In the genomic region with DNA sequence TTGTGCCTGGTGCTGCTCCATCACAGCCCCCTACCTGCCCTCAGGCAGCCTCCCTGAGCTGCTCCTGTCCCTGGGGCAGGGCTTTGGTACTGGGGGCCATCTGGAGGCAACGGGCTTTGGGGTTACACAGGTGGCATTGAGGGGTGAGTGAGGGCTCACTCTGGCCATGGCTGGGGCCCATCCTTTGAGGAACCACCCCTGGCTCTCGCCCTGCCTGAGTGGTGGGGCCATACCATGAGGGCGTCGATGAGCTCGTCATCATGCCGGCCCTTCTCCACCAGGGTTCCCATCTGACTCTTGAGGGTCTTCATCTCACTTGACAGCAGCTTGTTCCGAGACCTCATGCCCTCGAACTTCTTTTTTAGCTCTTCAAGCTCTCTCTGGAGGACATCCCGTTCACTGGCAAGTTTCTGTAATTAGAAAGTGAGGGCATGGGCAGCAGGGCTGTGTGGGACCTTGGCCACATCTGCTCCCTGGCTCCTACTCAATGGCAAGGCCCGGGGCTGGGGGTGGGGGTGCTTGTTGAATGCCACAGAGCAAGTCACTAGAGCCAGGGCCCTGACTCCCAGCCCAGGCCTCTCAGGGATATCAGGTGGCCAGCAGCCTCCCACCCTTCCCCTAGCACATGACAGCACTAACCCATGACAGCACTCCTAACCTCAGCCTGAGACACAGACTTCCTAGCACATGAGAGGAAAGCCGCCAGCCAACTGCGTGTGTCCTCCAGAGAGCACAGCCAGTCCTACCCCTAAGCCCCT, we compare ENCODE assay signal across 16 cellular contexts. TPM values are rescaled to one million over a fixed set of nuclear protein-coding genes. Genes with fewer than 3 reads are reported as not detected.
DNase-seq lines count a peak whose midpoint lies in the region; ATAC-seq and TF ChIP-seq lines count a peak whose summit lies in the region.
"Had no signal": no experiment of that assay in that cellular context is flagged by ENCODE, and none has a peak within 500 bp of the region (broad histone marks: within the 10 kb centered on the region; RNA-seq: fewer than 3 reads in every experiment).

No MANE protein-coding gene starts in this region.

- H3K79me2 ChIP-seq in osteoblast (ENCODE audit: insufficient read depth, low read length): no peaks in the 10 kb centered on the region

- H3K4me1 Mint-ChIP-seq in activated CD8-positive, alpha-beta memory T cell treated with anti-CD3 and anti-CD28 coated beads, Interleukin-2, amount 10 ng/mL, durations not matched to agents 7 days and 5 days: no peaks in the 10 kb centered on the region
- no peaks in the 10 kb centered on the region for H3K4me1 Mint-ChIP-seq in Caco-2 (ENCODE audit: low read depth, unreplicated experiment)

- intact Hi-C loops in cardiac septum (cut with DNase I) (loop anchor here (1.0 kb wide), 3 partner anchors 37 to 86 kb away; a partner anchor contains a TSS), body of pancreas (cut with DNase I) (loop anchor here (5.0 kb wide), 1 partner anchor 77 kb away; no protein-coding TSS in a partner anchor), Caco-2 (cut with micrococcal nuclease; ENCODE audit: unreplicated experiment) (loop anchor here (5.0 kb wide), 1 partner anchor 167 kb away; no protein-coding TSS in a partner anchor)

- POLR2A ChIA-PET in Caco-2 (lab: Charles Lee): no interaction called here

- H3K4me2 ChIP-seq in osteoblast (ENCODE audit: insufficient read depth, low read length): no peak overlapping the region

- H3K9me3 Mint-ChIP-seq in activated CD8-positive, alpha-beta memory T cell treated with anti-CD3 and anti-CD28 coated beads, Interleukin-2, amount 10 ng/mL, durations not matched to agents 7 days and 5 days (ENCODE audit: low read depth): no peaks in the 10 kb centered on the region
- no peaks in the 10 kb centered on the region for H3K9me3 Mint-ChIP-seq in Caco-2 (ENCODE audit: unreplicated experiment)
- H3K9me3 Mint-ChIP-seq: activated B cell treated with CpG ODN at 0.5 μM for 24 hours; activated T-cell treated with anti-CD3 and anti-CD28 coated beads, Interleukin-2, amount 50 U/mL, for 72 hours; naive thymus-derived CD8-positive, alpha-beta T cell had no signal

- H4K20me1 ChIP-seq in osteoblast (ENCODE audit: insufficient read depth, low read length): no peaks in the 10 kb centered on the region

- no peak overlapping the region for H2AFZ ChIP-seq in osteoblast (ENCODE audit: low read length)

- no peak overlapping the region for H3K27ac ChIP-seq in osteoblast (ENCODE audit: low read depth, low read length)
- H3K27ac ChIP-seq in body of pancreas: no peak overlapping the region
- H3K27ac ChIP-seq: SJSA1 had no signal

- no peak for ATAC-seq in activated CD8-positive, alpha-beta memory T cell treated with anti-CD3 and anti-CD28 coated beads, Interleukin-2, amount 10 ng/mL, durations not matched to agents 7 days and 5 days
- ATAC-seq in HG02610 (IDR thresholded peaks at IDR 0.05; ENCODE audit: unreplicated experiment) (no peak), body of pancreas (no peak)
- ATAC-seq: activated T-cell treated with anti-CD3 and anti-CD28 coated beads, Interleukin-2, amount 50 U/mL, for 72 hours; esophagus mucosa; naive thymus-derived CD8-positive, alpha-beta T cell had no signal

- DNase-seq in Ammon's horn (ENCODE audit: low spot score) (peak; percentile 87), cardiac septum (ENCODE audit: low spot score) (peak; percentile 92), osteoblast (ENCODE audit: insufficient read length, low spot score, missing footprints) (peak; percentile 59), body of pancreas (no peak), ecto neural progenitor cell (ENCODE audit: low spot score) (no peak), Caco-2 (no peak)
- peak; percentile 14 for DNase-seq in activated CD8-positive, alpha-beta memory T cell treated with anti-CD3 and anti-CD28 coated beads, Interleukin-2, amount 10 ng/mL, durations not matched to agents 7 days and 5 days
- DNase-seq: activated B cell treated with CpG ODN at 0.5 μM for 24 hours; activated T-cell treated with anti-CD3 and anti-CD28 coated beads, Interleukin-2, amount 50 U/mL, for 72 hours; DND-41; IMR-90; naive thymus-derived CD8-positive, alpha-beta T cell had no signal

- CTCF ChIA-PET in activated CD8-positive, alpha-beta memory T cell treated with anti-CD3 and anti-CD28 coated beads, Interleukin-2, amount 10 ng/mL, durations not matched to agents 7 days and 5 days (lab: Charles Lee): interaction anchor here (0.9 kb wide), 1 partner anchor 98 kb away, joined by 3 read pairs; no protein-coding TSS in a partner anchor
- CTCF ChIA-PET in Caco-2 (lab: Charles Lee): no interaction called here

- no peak for TF ChIP-seq POLR2A in body of pancreas (IDR thresholded peaks at IDR 0.05)

- H3K27ac Mint-ChIP-seq in activated CD8-positive, alpha-beta memory T cell treated with anti-CD3 and anti-CD28 coated beads, Interleukin-2, amount 10 ng/mL, durations not matched to agents 7 days and 5 days: no peak overlapping the region
- H3K27ac Mint-ChIP-seq in Caco-2 (ENCODE audit: unreplicated experiment): no peak overlapping the region
- H3K27ac Mint-ChIP-seq: activated B cell treated with CpG ODN at 0.5 μM for 24 hours; activated T-cell treated with anti-CD3 and anti-CD28 coated beads, Interleukin-2, amount 50 U/mL, for 72 hours; naive thymus-derived CD8-positive, alpha-beta T cell had no signal

- H3K4me3 ChIP-seq in osteoblast (ENCODE audit: insufficient read depth, low read length): no peak overlapping the region
- H3K4me3 ChIP-seq in body of pancreas: no peak overlapping the region
- no peak overlapping the region for H3K4me3 ChIP-seq in Caco-2 (ENCODE audit: low read depth, low read length)
- H3K4me3 ChIP-seq: SJSA1 had no signal

- H3K36me3 ChIP-seq in osteoblast (ENCODE audit: insufficient read depth, low read length) (no peaks in the 10 kb centered on the region), body of pancreas (replicated peaks in 1 of 2; ENCODE audit: insufficient read depth in 1 of 2, low read depth in 2 of 2) (no peaks in the 10 kb centered on the region), Caco-2 (ENCODE audit: control insufficient read depth, insufficient read depth, low read length) (no peaks in the 10 kb centered on the region)
- H3K36me3 ChIP-seq: SJSA1 had no signal

- no TSS peak for BruUV-seq in Caco-2 (replicated peaks; lab: Mats Ljungman, UMichigan)

- no peaks in the 10 kb centered on the region for H3K9me3 ChIP-seq in osteoblast (ENCODE audit: low read depth, low read length)
- no peaks in the 10 kb centered on the region for H3K9me3 ChIP-seq in body of pancreas
- no peaks in the 10 kb centered on the region for H3K9me3 ChIP-seq in Caco-2
- H3K9me3 ChIP-seq: SJSA1 had no signal

- H3K4me1 ChIP-seq in osteoblast (ENCODE audit: insufficient read depth, low read length) (no peaks in the 10 kb centered on the region), body of pancreas (no peaks in the 10 kb centered on the region), Caco-2 (no peaks in the 10 kb centered on the region)
- H3K4me1 ChIP-seq: SJSA1 had no signal

- H3K27me3 Mint-ChIP-seq in activated CD8-positive, alpha-beta memory T cell treated with anti-CD3 and anti-CD28 coated beads, Interleukin-2, amount 10 ng/mL, durations not matched to agents 7 days and 5 days: no peaks in the 10 kb centered on the region
- no peaks in the 10 kb centered on the region for H3K27me3 Mint-ChIP-seq in Caco-2 (ENCODE audit: insufficient read depth, unreplicated experiment)
- H3K27me3 Mint-ChIP-seq: activated B cell treated with CpG ODN at 0.5 μM for 24 hours; naive thymus-derived CD8-positive, alpha-beta T cell had no signal

- H3K27me3 ChIP-seq in osteoblast (ENCODE audit: insufficient read depth, low read length) (no peaks in the 10 kb centered on the region), body of pancreas (no peaks in the 10 kb centered on the region), Caco-2 (replicated peaks; ENCODE audit: control insufficient read depth, insufficient read depth, low read length) (no peaks in the 10 kb centered on the region)
- H3K27me3 ChIP-seq: SJSA1 had no signal

- WGBS in body of pancreas, 2 donors: 76 to 85% methylated on average over 12 of the region's 12 CpGs

- H3K4me3 Mint-ChIP-seq in activated CD8-positive, alpha-beta memory T cell treated with anti-CD3 and anti-CD28 coated beads, Interleukin-2, amount 10 ng/mL, durations not matched to agents 7 days and 5 days: no peak overlapping the region
- no peak overlapping the region for H3K4me3 Mint-ChIP-seq in Caco-2 (ENCODE audit: unreplicated experiment)
- H3K4me3 Mint-ChIP-seq: activated B cell treated with CpG ODN at 0.5 μM for 24 hours; activated T-cell treated with anti-CD3 and anti-CD28 coated beads, Interleukin-2, amount 50 U/mL, for 72 hours; naive thymus-derived CD8-positive, alpha-beta T cell had no signal

- no peaks in the 10 kb centered on the region for H3K36me3 Mint-ChIP-seq in activated CD8-positive, alpha-beta memory T cell treated with anti-CD3 and anti-CD28 coated beads, Interleukin-2, amount 10 ng/mL, durations not matched to agents 7 days and 5 days
- no peaks in the 10 kb centered on the region for H3K36me3 Mint-ChIP-seq in Caco-2 (ENCODE audit: insufficient read depth, unreplicated experiment)
- H3K36me3 Mint-ChIP-seq: naive thymus-derived CD8-positive, alpha-beta T cell had no signal

- TF ChIP-seq CTCF in osteoblast (IDR thresholded peaks at IDR 0.05; ENCODE audit: extremely low read depth, low read depth, low read length) (no peak), body of pancreas (IDR thresholded peaks at IDR 0.05) (no peak), Caco-2 (IDR thresholded peaks at IDR 0.05; ENCODE audit: insufficient read depth in 1 of 2, low read depth in 1 of 2, low read length in 1 of 2, severe bottlenecking in 1 of 2, unreplicated experiment in 1 of 2) (no peak)

RNA-seq across cellular contexts. Expression of a gene that starts 33.5 kb away (rescaled TPM):
- under 1 TPM; 0.35 to 0.41 TPM for total RNA-seq in activated CD8-positive, alpha-beta memory T cell treated with anti-CD3 and anti-CD28 coated beads, Interleukin-2, amount 10 ng/mL, durations not matched to agents 7 days and 5 days
- total RNA-seq in cardiac septum: 1.1 TPM
- 0.72 and 0.88 TPM in 2 replicates for total RNA-seq in osteoblast
- 1 to 10 TPM; 3.9 to 6.3 TPM for total RNA-seq in body of pancreas
- 0.82 and 1.4 TPM in 2 replicates for total RNA-seq in Caco-2 (2022)
- total RNA-seq: esophagus mucosa had no signal

RNA-seq across cellular contexts. Expression of a gene that starts 37.0 kb away (rescaled TPM):
- total RNA-seq in activated CD8-positive, alpha-beta memory T cell treated with anti-CD3 and anti-CD28 coated beads, Interleukin-2, amount 10 ng/mL, durations not matched to agents 7 days and 5 days: not detected
- total RNA-seq in cardiac septum: 505 TPM
- total RNA-seq in osteoblast: not detected in 2 replicates
- total RNA-seq in body of pancreas: under 1 TPM in 1 of 2 donors, not detected in 1; 0.26 TPM
- total RNA-seq in Caco-2 (2022): not detected in 2 replicates
- total RNA-seq: activated B cell treated with CpG ODN at 0.5 μM for 24 hours; activated T-cell treated with anti-CD3 and anti-CD28 coated beads, Interleukin-2, amount 50 U/mL, for 72 hours; bronchial epithelial cell; esophagus mucosa; IMR-90; naive thymus-derived CD8-positive, alpha-beta T cell; SJSA1 had no signal

RNA-seq across cellular contexts. Expression of a gene that starts 54.2 kb away (rescaled TPM):
- not detected for total RNA-seq in activated CD8-positive, alpha-beta memory T cell treated with anti-CD3 and anti-CD28 coated beads, Interleukin-2, amount 10 ng/mL, durations not matched to agents 7 days and 5 days
- 0.57 TPM for total RNA-seq in cardiac septum
- total RNA-seq in osteoblast: not detected in 2 replicates
- total RNA-seq in body of pancreas: not detected
- not detected in 2 replicates for total RNA-seq in Caco-2 (2022)
- total RNA-seq: activated B cell treated with CpG ODN at 0.5 μM for 24 hours; activated T-cell treated with anti-CD3 and anti-CD28 coated beads, Interleukin-2, amount 50 U/mL, for 72 hours; bronchial epithelial cell; esophagus mucosa; IMR-90; naive thymus-derived CD8-positive, alpha-beta T cell; SJSA1 had no signal

Comparison
In these comparisons a context has a peak if more than half of its experiments do, and no peak if none do; other contexts are left out.
1. DNase-seq: peak in Ammon's horn (single experiment), activated CD8-positive, alpha-beta memory T cell treated with anti-CD3 and anti-CD28 coated beads, Interleukin-2, amount 10 ng/mL, durations not matched to agents 7 days and 5 days (single experiment), cardiac septum (single experiment) and osteoblast (single experiment); none in body of pancreas (0 of 4), ecto neural progenitor cell (single experiment) and Caco-2 (0 of 2).
2. RNA of a gene that starts 37.0 kb away (total RNA-seq): 505 TPM in cardiac septum (single experiment); 0.26 TPM in body of pancreas, not detected in activated CD8-positive, alpha-beta memory T cell treated with anti-CD3 and anti-CD28 coated beads, Interleukin-2, amount 10 ng/mL, durations not matched to agents 7 days and 5 days, not detected in osteoblast and not detected in Caco-2; every median in the first group is over 100 times any median in the second.